ENCODE assay signal across 33 cellular contexts in the genomic region with DNA sequence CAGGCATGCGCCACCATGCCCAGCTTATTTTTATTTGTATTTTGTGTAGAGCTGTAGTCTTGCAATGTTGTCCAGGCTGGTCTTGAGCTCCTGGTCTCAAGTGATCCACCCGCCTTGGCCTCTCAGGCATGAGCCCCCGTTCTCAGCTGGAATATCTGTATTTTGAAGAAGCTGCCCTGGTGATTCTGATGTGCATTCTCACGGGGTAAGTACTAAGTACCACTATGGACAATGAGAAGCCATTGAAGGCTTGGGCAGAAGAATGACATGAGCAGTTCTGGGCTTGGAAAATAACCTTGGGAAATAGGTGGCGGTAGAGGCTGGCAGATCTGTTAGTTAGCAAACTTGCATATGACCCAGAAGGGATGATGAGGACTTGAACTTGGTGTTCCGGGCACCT.
"Had no signal": no experiment of that assay in that cellular context is flagged by ENCODE, and none has a peak within 500 bp of the region (broad histone marks: within the 10 kb centered on the region; RNA-seq: fewer than 3 reads in every experiment).

No MANE protein-coding gene starts in this region.

- H3K4me3 Mint-ChIP-seq: activated CD4-positive, alpha-beta T cell treated with anti-CD3 and anti-CD28 coated beads, Interleukin-2, amount 10 ng/mL, durations not matched to agents 24 days and 14 days; activated CD8-positive, alpha-beta T cell treated with anti-CD3 and anti-CD28 coated beads for 36 hours; activated naive CD4-positive, alpha-beta T cell treated with anti-CD3 and anti-CD28 coated beads for 36 hours; activated T-cell treated with anti-CD3 and anti-CD28 coated beads, Interleukin-2, amount 50 U/mL, for 4 hours; activated T-helper 1 cell treated with anti-CD3 and anti-CD28 coated beads, Interleukin-12 subunit alpha, Interleukin-12 subunit beta, Interleukin-2, Interleukin-4 antibody, amounts not matched to agents 30 ng/mL and 10 ng/mL and 1 ng/mL, durations not matched to agents 14 hours and 24 hours and 36 hours; brain had no signal

- H3K27me3 ChIP-seq: adrenal gland, MG63, Peyer's patch had no signal

- H3K4me3 ChIP-seq: adrenal gland, MG63, Peyer's patch had no signal

- H3K27me3 Mint-ChIP-seq: activated CD8-positive, alpha-beta T cell treated with anti-CD3 and anti-CD28 coated beads for 36 hours had no signal

- H3K36me3 ChIP-seq: adrenal gland, MG63, Peyer's patch, WERI-Rb-1 had no signal

- H3K27ac Mint-ChIP-seq: activated CD4-positive, alpha-beta T cell treated with anti-CD3 and anti-CD28 coated beads, Interleukin-2, amount 10 ng/mL, durations not matched to agents 24 days and 14 days; activated CD8-positive, alpha-beta T cell treated with anti-CD3 and anti-CD28 coated beads for 36 hours; activated naive CD4-positive, alpha-beta T cell treated with anti-CD3 and anti-CD28 coated beads for 36 hours; activated naive CD4-positive, alpha-beta T cell treated with anti-CD3 and anti-CD28 coated beads, Interleukin-2, amount 50 U/mL, for 72 hours; activated T-helper 1 cell treated with anti-CD3 and anti-CD28 coated beads, Interleukin-12 subunit alpha, Interleukin-12 subunit beta, Interleukin-2, Interleukin-4 antibody, amounts not matched to agents 30 ng/mL and 10 ng/mL and 1 ng/mL, durations not matched to agents 14 hours and 24 hours and 36 hours; brain had no signal

- H3K4me1 Mint-ChIP-seq: activated CD4-positive, alpha-beta T cell treated with anti-CD3 and anti-CD28 coated beads, Interleukin-2, amount 10 ng/mL, durations not matched to agents 24 days and 14 days; brain had no signal

- H3K27ac ChIP-seq: adrenal gland, Peyer's patch, WERI-Rb-1 had no signal

- H3K4me1 ChIP-seq: adrenal gland, Peyer's patch had no signal

- ATAC-seq: activated CD8-positive, alpha-beta T cell treated with anti-CD3 and anti-CD28 coated beads for 36 hours; activated naive CD4-positive, alpha-beta T cell treated with anti-CD3 and anti-CD28 coated beads, Interleukin-2, amount 50 U/mL, for 72 hours; activated T-cell treated with anti-CD3 and anti-CD28 coated beads, Interleukin-2, amount 50 U/mL, for 4 hours; PC-3 had no signal

- DNase-seq: activated CD4-positive, alpha-beta T cell treated with anti-CD3 and anti-CD28 coated beads for 1 hour; activated CD4-positive, alpha-beta T cell treated with anti-CD3 and anti-CD28 coated beads, Interleukin-2, amount 10 ng/mL, durations not matched to agents 24 days and 14 days; activated CD4-positive, alpha-beta T cell treated with anti-CD3 and anti-CD28 coated beads, Interleukin-2, amount 50 U/mL, for 4 hours; activated CD4-positive, CD25-positive, alpha-beta regulatory T cell; activated CD8-positive, alpha-beta T cell treated with anti-CD3 and anti-CD28 coated beads for 36 hours; activated gamma-delta T cell treated with Interleukin-2 at 50 U/mL for 16 hours; activated naive CD4-positive, alpha-beta T cell treated with anti-CD3 and anti-CD28 coated beads for 36 hours; activated T-cell treated with anti-CD3 and anti-CD28 coated beads for 4 hours; activated T-cell treated with anti-CD3 and anti-CD28 coated beads, Interleukin-2, amount 50 U/mL, for 4 hours; anterior cingulate cortex; central memory CD4-positive, alpha-beta T cell; Kasumi-1; KBM-7; MG63; NCI-H1048; NCI-H1105 treated with DMSO at 0.1 percent for 48 hours; NCI-H1436 treated with DMSO at 0.1 percent for 48 hours; NCI-H1694 treated with DMSO at 0.1 percent for 48 hours; NCI-H2029; NCI-H345; NCI-H524 treated with DMSO at 0.1 percent for 48 hours; PC-3; Peyer's patch; RPMI8226; SW 1271; T-helper 1 cell; T-helper 2 cell; T-helper 9 cell; WERI-Rb-1 had no signal

- H3K9me3 ChIP-seq: adrenal gland, MG63 had no signal

- H3K36me3 Mint-ChIP-seq: brain had no signal
